11 cellular contexts compared by ENCODE assay signal in genomic region chr10:43667317-43667731, GRCh38. TPM values are rescaled to one million over a fixed set of nuclear protein-coding genes. Genes with fewer than 3 reads are reported as not detected.
DNase-seq lines count a peak whose midpoint lies in the region; ATAC-seq and TF ChIP-seq lines count a peak whose summit lies in the region.
"Had no signal": no experiment of that assay in that cellular context is flagged by ENCODE, and none has a peak within 500 bp of the region (broad histone marks: within the 10 kb centered on the region; RNA-seq: fewer than 3 reads in every experiment).

No MANE protein-coding gene starts in this region.

- ATAC-seq in GM23338 (peak; percentile 91), GM18867 (IDR thresholded peaks at IDR 0.05; ENCODE audit: unreplicated experiment) (no peak), HG02981 (IDR thresholded peaks at IDR 0.05; ENCODE audit: unreplicated experiment) (no peak)

- H3K36me3 Mint-ChIP-seq in GM23338 (ENCODE audit: low read depth) (no peaks in the 10 kb centered on the region; the same call in 2 of the 3 replicates), mesothelial cell of epicardium (no peaks in the 10 kb centered on the region)

- CTCF ChIA-PET in AG04450 (lab: Charles Lee) = interaction anchor here (1.2 kb wide), 1 partner anchor 22 kb away, joined by 3 read pairs; no protein-coding TSS in a partner anchor

- no peaks in the 10 kb centered on the region for H3K4me1 ChIP-seq in GM23338 (ENCODE audit: insufficient read depth)

- H2AFZ ChIP-seq in GM23338 = peak overlapping the region; percentile 99

- no peaks in the 10 kb centered on the region for H3K9me2 ChIP-seq in GM23338 (ENCODE audit: insufficient read depth)

- H3F3A ChIP-seq in GM23338 (replicated peaks; ENCODE audit: low read depth) = no peaks in the 10 kb centered on the region

- H3K27ac Mint-ChIP-seq in GM23338 (no peak overlapping the region), mesothelial cell of epicardium (no peak overlapping the region)

- H3K9me3 Mint-ChIP-seq in GM23338 (peaks cover 10% of the 10 kb centered on the region; the same call in 1 of the 3 replicates), mesothelial cell of epicardium (peaks cover 3% of the 10 kb centered on the region)

- TF ChIP-seq CTCF in AG04450 (IDR thresholded peaks at IDR 0.05; ENCODE audit: low read depth, low read length) = peak; percentile 49
- peak; percentile 46 to 56 for TF ChIP-seq CTCF in GM23338 (conservative IDR thresholded peaks at IDR 0.05; ENCODE audit: low read depth in 2 of 2)
- TF ChIP-seq CTCF in mesothelial cell of epicardium (IDR thresholded peaks at IDR 0.05; ENCODE audit: unreplicated experiment) = peak; percentile 18

- POLR2A ChIA-PET in AG04450 (lab: Yijun Ruan, JAX) = no interaction called here

- H3K36me3 ChIP-seq in GM23338 (ENCODE audit: insufficient read depth) = no peaks in the 10 kb centered on the region
- H3K36me3 ChIP-seq: adrenal gland had no signal

- no peaks in the 10 kb centered on the region for H3K79me2 ChIP-seq in GM23338 (replicated peaks; ENCODE audit: insufficient read depth)

- 0 out of 2 replicates have a peak overlapping the region, but pooled peaks have one; percentile 13 for H3K4me3 ChIP-seq in AG04450 (ENCODE audit: low read depth, low read length)
- peak overlapping the region; percentile 64 for H3K4me3 ChIP-seq in GM23338
- H3K4me3 ChIP-seq: adrenal gland had no signal

- H3K4me1 Mint-ChIP-seq in GM23338 = no peaks in the 10 kb centered on the region
- no peaks in the 10 kb centered on the region for H3K4me1 Mint-ChIP-seq in mesothelial cell of epicardium

- H3K4me3 Mint-ChIP-seq in GM23338 (peak overlapping the region; percentile 47; the same call in 2 of the 3 replicates), mesothelial cell of epicardium (no peak overlapping the region)

- peak overlapping the region; percentile 92 for H3K4me2 ChIP-seq in GM23338

- H3K27ac ChIP-seq in AG04450 (ENCODE audit: low read depth, low read length) (no peak overlapping the region), GM23338 (ENCODE audit: low read depth) (no peak overlapping the region)
- H3K27ac ChIP-seq: adrenal gland, HL-60 had no signal

- H3K27me3 ChIP-seq in AG04450 (ENCODE audit: control insufficient read depth, insufficient read depth, low read length) (peaks cover 8% of the 10 kb centered on the region), GM23338 (ENCODE audit: insufficient read depth) (peaks cover 14% of the 10 kb centered on the region)

- H3K27me3 Mint-ChIP-seq in GM23338 (ENCODE audit: insufficient read depth, low read depth, poor library complexity) = peaks cover 4% of the 10 kb centered on the region
- peaks cover 51% of the 10 kb centered on the region for H3K27me3 Mint-ChIP-seq in mesothelial cell of epicardium (ENCODE audit: low read depth)

- H3K9me3 ChIP-seq in AG04450 (ENCODE audit: control insufficient read depth, insufficient read depth, low read length) = peaks cover 17% of the 10 kb centered on the region
- H3K9me3 ChIP-seq: adrenal gland had no signal

- DNase-seq in AG04450 (ENCODE audit: low read depth, low spot score) = no peak
- peak; percentile 79 for DNase-seq in GM23338 (ENCODE audit: low spot score)
- peak; percentile 53 for DNase-seq in epidermal melanocyte (ENCODE audit: insufficient read length, low spot score)
- DNase-seq in mesothelial cell of epicardium (ENCODE audit: low spot score in 2 of 2, unreplicated experiment in 2 of 2) = no peak
- DNase-seq in GM19240 (ENCODE audit: insufficient read length, low spot score) = no peak
- no peak for DNase-seq in SIG-M5 (lab: John Stamatoyannopoulos, UW)
- DNase-seq: stimulated activated naive CD4-positive, alpha-beta T cell treated with Interleukin-2 at 50 U/mL for 16 hours had no signal

- H4K20me1 ChIP-seq in GM23338 (replicated peaks; ENCODE audit: insufficient read depth) = no peaks in the 10 kb centered on the region

TF ChIP-seq in GM23338, 12 proteins besides CTCF, POLR2A, EP300 and RAD21:
- TF ChIP-seq POLR2AphosphoS5 (IDR thresholded peaks at IDR 0.05; ENCODE audit: low read depth) (no peak), EZH2 (IDR thresholded peaks at IDR 0.05; ENCODE audit: low read depth, unreplicated experiment) (peak; percentile 21), STAT1 (IDR thresholded peaks at IDR 0.05; ENCODE audit: unreplicated experiment) (no peak)
- TF ChIP-seq, protein P1, sequence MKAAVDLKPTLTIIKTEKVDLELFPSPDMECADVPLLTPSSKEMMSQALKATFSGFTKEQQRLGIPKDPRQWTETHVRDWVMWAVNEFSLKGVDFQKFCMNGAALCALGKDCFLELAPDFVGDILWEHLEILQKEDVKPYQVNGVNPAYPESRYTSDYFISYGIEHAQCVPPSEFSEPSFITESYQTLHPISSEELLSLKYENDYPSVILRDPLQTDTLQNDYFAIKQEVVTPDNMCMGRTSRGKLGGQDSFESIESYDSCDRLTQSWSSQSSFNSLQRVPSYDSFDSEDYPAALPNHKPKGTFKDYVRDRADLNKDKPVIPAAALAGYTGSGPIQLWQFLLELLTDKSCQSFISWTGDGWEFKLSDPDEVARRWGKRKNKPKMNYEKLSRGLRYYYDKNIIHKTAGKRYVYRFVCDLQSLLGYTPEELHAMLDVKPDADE (IDR thresholded peaks at IDR 0.05) = no peak

RNA-seq across cellular contexts. Expression of gene ZNF32, which starts 18.6 kb away (rescaled TPM):
- polyA plus RNA-seq in AG04450 (2011; rRNA removed) (53.5 and 57.7 TPM in 2 replicates), GM23338 (2016; fragmentation: Nextera tagmentation; extraction: Ambion mirVana) (26.1 and 26.7 TPM in 2 replicates)
- 15.5 and 17.8 TPM in 2 replicates for polyA minus RNA-seq in AG04450 (2011; rRNA and poly(A)+ RNA removed)
- total RNA-seq in GM23338 (2014; rRNA removed; shearing (Covaris generic)) = 15.8 and 24.6 TPM in 2 replicates
- total RNA-seq in mesothelial cell of epicardium = 46.7 to 51.2 TPM (median 46.8 TPM) in 3 replicates

Comparison
In these comparisons a context has a peak if more than half of its experiments do, and no peak if none do; other contexts are left out.
1. DNase-seq: peak in GM23338 (single experiment) and epidermal melanocyte (single experiment); none in AG04450 (single experiment), mesothelial cell of epicardium (0 of 2), GM19240 (single experiment) and SIG-M5 (single experiment).
2. Peak in every context shown above with its lines, with median percentiles within 50 percentile points of each other: CTCF ChIP-seq.